19 cellular contexts compared by ENCODE assay signal in the genomic region with DNA sequence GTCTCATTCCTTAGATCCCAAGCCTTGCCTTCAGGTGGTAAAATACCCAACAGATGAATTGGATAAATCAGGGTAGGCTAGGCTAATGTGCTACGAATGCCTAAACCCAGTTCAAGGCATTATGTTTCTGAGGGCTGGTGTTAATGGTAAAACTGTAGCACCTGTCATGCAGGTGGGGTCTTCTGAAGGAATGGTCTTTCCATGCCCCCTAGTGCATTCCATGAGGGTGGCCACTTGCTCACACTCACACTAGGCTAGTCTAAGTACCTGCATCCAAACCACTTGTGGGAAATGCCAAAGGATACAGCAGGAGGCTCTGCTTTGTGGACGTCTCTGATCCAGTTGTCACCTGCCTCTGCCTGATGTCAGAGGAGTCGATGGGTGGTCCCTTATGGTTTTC. TPM values are rescaled to one million over a fixed set of nuclear protein-coding genes. Genes with fewer than 3 reads are reported as not detected.
A peak's percentile ranks its signal among the peaks of the same experiment; 100 is the strongest.
DNase-seq lines count a peak whose midpoint lies in the region; ATAC-seq, FAIRE-seq and TF ChIP-seq lines count a peak whose summit lies in the region.
"Had no signal": no experiment of that assay in that cellular context is flagged by ENCODE, and none has a peak within 500 bp of the region (broad histone marks: within the 10 kb centered on the region; RNA-seq: fewer than 3 reads in every experiment).

No MANE protein-coding gene starts in this region.

- H3K27me3 Mint-ChIP-seq in naive thymus-derived CD8-positive, alpha-beta T cell = no peaks in the 10 kb centered on the region

- H3K9me3 Mint-ChIP-seq in naive thymus-derived CD8-positive, alpha-beta T cell = no peaks in the 10 kb centered on the region

- H3K27ac ChIP-seq in GM12878 (ENCODE audit: control insufficient read depth, insufficient read depth) (no peak overlapping the region), spleen (no peak overlapping the region)
- H3K27ac ChIP-seq: BLaER1, Peyer's patch had no signal

- no TSS peak for BruUV-seq in GM12878 (replicated peaks; lab: Mats Ljungman, UMichigan)

- H3K4me3 ChIP-seq in GM12865 (ENCODE audit: low read depth, low read length) = no peak overlapping the region
- H3K4me3 ChIP-seq in GM12878 = no peak overlapping the region
- no peak overlapping the region for H3K4me3 ChIP-seq in spleen
- H3K4me3 ChIP-seq: BLaER1, Peyer's patch had no signal

- RAD21 ChIA-PET in GM12878 (lab: Charles Lee; ENCODE audit: unreplicated experiment) = interaction anchor here (1.4 to 2.6 kb wide), 2 partner anchors 53 to 69 kb away, joined by 3 to 8 read pairs; no protein-coding TSS in a partner anchor

- TF ChIP-seq RAD21 in GM12878 (IDR thresholded peaks at IDR 0.05; ENCODE audit: insufficient read depth, low read depth, low read length) = peak; percentile 37; the same call in 1 of the 2 replicates

- H3K79me2 ChIP-seq in GM12878 (ENCODE audit: control insufficient read depth, insufficient read depth, low read length) = no peaks in the 10 kb centered on the region

- no peak for FAIRE-seq in GM12878 (lab: Jason Lieb, UNC)

- no peak for TF ChIP-seq POLR2A in GM12878 (IDR thresholded peaks at IDR 0.05; ENCODE audit: low read depth, low read length)
- no peak for TF ChIP-seq POLR2A in spleen (IDR thresholded peaks at IDR 0.05)

- no peak overlapping the region for H2AFZ ChIP-seq in GM12878 (ENCODE audit: control insufficient read depth, low read depth, low read length)

- SMC1A ChIA-PET in GM12878 (lab: Charles Lee; ENCODE audit: uncharacterized antibody, unreplicated experiment) = interaction anchor here (1.0 kb wide), 1 partner anchor 14 kb away, joined by 4 read pairs; no protein-coding TSS in a partner anchor

- ATAC-seq in GM12878 = peak; percentile 48; the same call in 2 of the 3 replicates
- ATAC-seq in naive thymus-derived CD8-positive, alpha-beta T cell = peak; percentile 99 to 100

- no peaks in the 10 kb centered on the region for H3K27me3 ChIP-seq in GM12878 (replicated peaks in 1 of 2; ENCODE audit: control insufficient read depth in 2 of 2, insufficient read depth in 2 of 2, low read length in 1 of 2)
- H3K27me3 ChIP-seq in spleen (replicated peaks in 1 of 7) = no peaks in the 10 kb centered on the region
- H3K27me3 ChIP-seq: BLaER1, Peyer's patch had no signal

- peak in 4 of 6 experiments; percentile 15 to 49 (median 35) for DNase-seq in stimulated activated naive CD4-positive, alpha-beta T cell (lab: John Stamatoyannopoulos, UW)
- no peak for DNase-seq in stimulated activated naive CD4-positive, alpha-beta T cell treated with Interleukin-2 at 50 U/mL for 16 hours (lab: John Stamatoyannopoulos, UW)
- no peak for DNase-seq in GM12865 (ENCODE audit: low read depth)
- DNase-seq in GM12878 (ENCODE audit: low read depth, low spot score) = no peak
- peak in 8 of 10 donors; percentile 32 to 77 (median 54) for DNase-seq in naive thymus-derived CD8-positive, alpha-beta T cell
- DNase-seq in NCI-H1436 (lab: John Stamatoyannopoulos, UW) = no peak
- no peak for DNase-seq in spleen
- DNase-seq in NCI-H1694 (lab: John Stamatoyannopoulos, UW) = no peak
- DNase-seq: DMS79 treated with DMSO at 0.1 percent for 48 hours, GDM1, H7, MM.1S, NCI-H1105 treated with DMSO at 0.1 percent for 48 hours, NCI-H2029, NCI-H2171 treated with DMSO at 0.1 percent for 48 hours, NCI-H774, Peyer's patch, SHP77 had no signal

- H3K4me2 ChIP-seq in GM12878 (ENCODE audit: control insufficient read depth, insufficient read depth) = no peak overlapping the region
- H3K4me2 ChIP-seq: BLaER1 had no signal

- H3K4me3 Mint-ChIP-seq in naive thymus-derived CD8-positive, alpha-beta T cell = no peak overlapping the region

- no peak for TF ChIP-seq EP300 in GM12878 (IDR thresholded peaks at IDR 0.05; ENCODE audit: borderline replicate concordance in 1 of 2, control insufficient read depth in 1 of 2, low read depth in 2 of 2, low read length in 2 of 2)

- H3K9ac ChIP-seq in GM12878 (ENCODE audit: control insufficient read depth, insufficient read depth, low read length) = no peak overlapping the region
- H3K9ac ChIP-seq: BLaER1 had no signal

- 93% methylated on average over 3 of the region's 3 CpGs for WGBS in GM12878 (ENCODE audit: insufficient coverage, insufficient replicate concordance, low lambda C conversion rate, missing lambda C conversion rate)
- WGBS in spleen, 5 donors = 94 to 99% (median 95%) methylated on average over 3 of the region's 3 CpGs

- H3K4me1 ChIP-seq in GM12878 (ENCODE audit: control insufficient read depth, insufficient read depth, low read length) (peaks cover 9% of the 10 kb centered on the region), spleen (peaks cover 0 to 11% (median 0%) of the 10 kb centered on the region in 6 donors)
- H3K4me1 ChIP-seq: BLaER1, Peyer's patch had no signal

- H3K36me3 Mint-ChIP-seq in naive thymus-derived CD8-positive, alpha-beta T cell = peaks cover 6 to 74% (median 8%) of the 10 kb centered on the region in 3 donors

- H3K36me3 ChIP-seq in GM12878 (ENCODE audit: control insufficient read depth in 2 of 2, insufficient read depth in 2 of 2, low read length in 1 of 2) (peaks cover 15 to 23% of the 10 kb centered on the region in 2 experiments; a peak in 3 of 4 replicates), spleen (peaks cover 0 to 100% (median 59%) of the 10 kb centered on the region in 6 donors)

- in situ Hi-C loops in GM12878 (cut with MboI) = no loop called here

- no peaks in the 10 kb centered on the region for H4K20me1 ChIP-seq in GM12878 (ENCODE audit: control insufficient read depth, insufficient read depth)
- H4K20me1 ChIP-seq: BLaER1 had no signal

- peak overlapping the region in 7 of 10 donors; percentile 1 to 91 (median 82) for H3K27ac Mint-ChIP-seq in naive thymus-derived CD8-positive, alpha-beta T cell

- intact Hi-C loops in GM12878 (cut with micrococcal nuclease; ENCODE audit: unreplicated experiment) (loop anchor here (5.0 kb wide), 1 partner anchor 71 kb away; no protein-coding TSS in a partner anchor), spleen (cut with DNase I; ENCODE audit: low total_unique reads) (no loop called here)

- TF ChIP-seq CTCF in GM12865 (IDR thresholded peaks at IDR 0.05; ENCODE audit: insufficient read depth, low read depth, low read length, missing control alignments) (peak; percentile 5), GM12878 (IDR thresholded peaks at IDR 0.05 in 2 of 3, conservative IDR thresholded peaks at IDR 0.05 in 1 of 3; ENCODE audit: control insufficient read depth in 2 of 3, extremely low read depth in 1 of 3, insufficient read depth in 1 of 3, low read depth in 3 of 3, low read length in 3 of 3) (peak in 2 of 3 experiments; percentile 14 to 38; a peak in 3 of 6 replicates), spleen (IDR thresholded peaks at IDR 0.05 in 8 of 11, conservative IDR thresholded peaks at IDR 0.05 in 3 of 11) (peak in 5 of 11 experiments; percentile 12 to 39 (median 17))

- no peaks in the 10 kb centered on the region for H3K9me3 ChIP-seq in GM12878 (replicated peaks; ENCODE audit: control insufficient read depth, insufficient read depth, low read length)
- H3K9me3 ChIP-seq in spleen = no peaks in the 10 kb centered on the region
- H3K9me3 ChIP-seq: BLaER1, Peyer's patch had no signal

- POLR2A ChIA-PET in GM12878 (lab: Charles Lee) = no interaction called here
- POLR2A ChIA-PET in naive thymus-derived CD8-positive, alpha-beta T cell (lab: Charles Lee) = interaction anchor here (0.7 to 9.0 kb wide), 10 partner anchors 21 to 69 kb away, joined by 3 to 81 read pairs (median 8); partner anchors contain the start of genes UCP2 and UCP3

- H3K4me1 Mint-ChIP-seq in naive thymus-derived CD8-positive, alpha-beta T cell = peaks cover 13 to 28% (median 27%) of the 10 kb centered on the region in 4 donors

- CTCF ChIA-PET in GM12878 (lab: Yijun Ruan, JAX) = interaction anchor here (0.9 to 1.5 kb wide), 4 partner anchors 12 to 69 kb away, joined by 3 to 5 read pairs (median 4); no protein-coding TSS in a partner anchor

RNA-seq across cellular contexts. Expression of gene UCP3, which starts 24.2 kb away (rescaled TPM):
- 4.5 and 7.8 TPM in 2 replicates for total RNA-seq in GM12878 (2013; cell fraction: nucleolus; rRNA removed)
- total RNA-seq in GM12878 (2014; rRNA removed) = 0.71 and 1.4 TPM in 2 replicates
- total RNA-seq in GM12878 (2014; rRNA removed; fragmentation: Illumina TruSeq; extraction: Trizol) = 0.88 and 0.94 TPM in 2 replicates
- total RNA-seq in GM12878 (2021) = 1.1 and 1.6 TPM in 2 replicates
- polyA plus RNA-seq in GM12878 (2011; ENCODE audit: low read depth) = 0.58 TPM
- 0.53 and 1.2 TPM in 2 replicates for polyA plus RNA-seq in GM12878 (2011; rRNA removed)
- 0.58 and 0.89 TPM in 2 replicates for polyA plus RNA-seq in GM12878 (2011; cell fraction: cytosol; rRNA removed)
- 4.3 and 7.3 TPM in 2 replicates for polyA plus RNA-seq in GM12878 (2011; cell fraction: nucleus; rRNA removed)
- polyA plus RNA-seq in GM12878 (2012) = 0.66 and 0.85 TPM in 2 replicates
- polyA plus RNA-seq in GM12878 (2014; fragmentation: Illumina TruSeq; extraction: Trizol) = 0.14 and 0.94 TPM in 2 replicates
- under 1 TPM; 0.02 to 0.19 TPM for polyA plus RNA-seq in GM12878 (2014; fragmentation: Nextera tagmentation; extraction: Ambion mirVana)
- polyA plus RNA-seq in GM12878 (2014; rRNA removed) = 1.5 and 1.9 TPM in 2 replicates
- under 1 TPM; 0.23 to 0.58 TPM for polyA plus RNA-seq in GM12878 (2016; fragmentation: Nextera tagmentation; extraction: Ambion mirVana)
- 0.66 and 2.3 TPM in 2 replicates for polyA minus RNA-seq in GM12878 (2011; rRNA and poly(A)+ RNA removed)
- polyA minus RNA-seq in GM12878 (2011; cell fraction: cytosol; rRNA and poly(A)+ RNA removed) = 1.7 TPM in 1 of 2 replicates, not detected in the other
- 3.0 and 5.2 TPM in 2 replicates for polyA minus RNA-seq in GM12878 (2011; cell fraction: nucleus; rRNA and poly(A)+ RNA removed)
- 1 to 10 TPM; 6.8 to 7.5 TPM for total RNA-seq in naive thymus-derived CD8-positive, alpha-beta T cell
- under 1 TPM in 2 of 3 donors, not detected in 1; 0.50 to 0.76 TPM for polyA plus RNA-seq in naive thymus-derived CD8-positive, alpha-beta T cell
- total RNA-seq in spleen = 1 to 10 TPM; 2.0 to 7.1 (median 4.8) TPM
- polyA plus RNA-seq in spleen = 1 to 10 TPM in 2 of 3 donors, under 1 TPM in 1; 0.68 to 2.6 (median 1.5) TPM

RNA-seq across cellular contexts. Expression of gene UCP2, which starts 50.4 kb away (rescaled TPM):
- total RNA-seq in GM12878 (2013; cell fraction: nucleolus; rRNA removed) = 59.6 and 64.1 TPM in 2 replicates
- total RNA-seq in GM12878 (2014; rRNA removed) (31.1 and 34.0 TPM in 2 replicates), GM12878 (2014; rRNA removed; fragmentation: Illumina TruSeq; extraction: Trizol) (32.9 and 36.0 TPM in 2 replicates), GM12878 (2021) (224 and 237 TPM in 2 replicates), spleen (100 to 1,000 TPM; 369 to 556 (median 427) TPM)
- 127 TPM for polyA plus RNA-seq in GM12878 (2011; ENCODE audit: low read depth)
- polyA plus RNA-seq in GM12878 (2011; rRNA removed) (27.6 and 52.2 TPM in 2 replicates), GM12878 (2014; fragmentation: Illumina TruSeq; extraction: Trizol) (122 and 187 TPM in 2 replicates), GM12878 (2014; fragmentation: Nextera tagmentation; extraction: Ambion mirVana) (100 to 1,000 TPM; 122 to 134 TPM), GM12878 (2014; rRNA removed) (158 and 175 TPM in 2 replicates), GM12878 (2016; fragmentation: Nextera tagmentation; extraction: Ambion mirVana) (100 to 1,000 TPM; 228 to 248 TPM), spleen (100 to 1,000 TPM; 209 to 281 (median 275) TPM)
- polyA plus RNA-seq in GM12878 (2011; cell fraction: cytosol; rRNA removed) = 146 and 147 TPM in 2 replicates
- polyA plus RNA-seq in GM12878 (2011; cell fraction: nucleus; rRNA removed) = 71.7 and 83.1 TPM in 2 replicates
- 196 and 231 TPM in 2 replicates for polyA plus RNA-seq in GM12878 (2012)
- polyA minus RNA-seq in GM12878 (2011; rRNA and poly(A)+ RNA removed) = 116 and 196 TPM in 2 replicates
- 109 TPM in 2 replicates for polyA minus RNA-seq in GM12878 (2011; cell fraction: cytosol; rRNA and poly(A)+ RNA removed)
- polyA minus RNA-seq in GM12878 (2011; cell fraction: nucleus; rRNA and poly(A)+ RNA removed) = 77.9 and 115 TPM in 2 replicates
- 100 to 1,000 TPM; 388 to 396 TPM for total RNA-seq in naive thymus-derived CD8-positive, alpha-beta T cell
- polyA plus RNA-seq in naive thymus-derived CD8-positive, alpha-beta T cell = 1,000 to 10,000 TPM in 2 of 3 donors, 100 to 1,000 TPM in 1; 998 to 1,325 (median 1,191) TPM

Comparison
In these comparisons a context has a peak if more than half of its experiments do, and no peak if none do; other contexts are left out.
1. DNase-seq: peak in stimulated activated naive CD4-positive, alpha-beta T cell (4 of 6) and naive thymus-derived CD8-positive, alpha-beta T cell (8 of 10); none in stimulated activated naive CD4-positive, alpha-beta T cell treated with Interleukin-2 at 50 U/mL for 16 hours (single experiment), GM12865 (single experiment), GM12878 (single experiment), NCI-H1436 (single experiment), spleen (single experiment) and NCI-H1694 (single experiment).